In the genomic region with DNA sequence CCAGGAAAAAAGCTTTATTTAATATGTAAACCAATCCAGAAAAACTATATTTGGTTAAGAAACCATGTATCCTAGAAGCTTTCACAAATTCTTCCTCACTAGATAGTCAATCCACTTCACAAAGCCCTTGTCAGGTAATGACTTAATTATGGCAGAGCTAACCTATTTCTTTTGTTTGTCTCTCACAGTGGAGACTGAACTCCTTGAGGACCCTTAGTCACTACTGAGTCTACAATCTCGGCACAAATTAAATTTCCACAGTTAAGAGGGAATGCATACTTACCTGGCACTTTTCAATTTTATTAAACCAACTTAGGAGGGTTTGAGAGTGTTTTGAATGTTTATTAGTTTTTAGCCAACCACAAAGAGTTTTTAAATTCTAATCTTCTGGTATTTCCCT, we compare ENCODE assay signal across 17 cellular contexts.
"Had no signal": no experiment of that assay in that cellular context is flagged by ENCODE, and none has a peak within 500 bp of the region (broad histone marks: within the 10 kb centered on the region; RNA-seq: fewer than 3 reads in every experiment).

No MANE protein-coding gene starts in this region.

- H3K27me3 Mint-ChIP-seq: activated CD4-positive, alpha-beta memory T cell treated with anti-CD3 and anti-CD28 coated beads for 36 hours; memory B cell; T-cell had no signal

- H3K27ac Mint-ChIP-seq: activated CD4-positive, alpha-beta memory T cell treated with anti-CD3 and anti-CD28 coated beads for 36 hours; activated T-helper 1 cell treated with anti-CD3 and anti-CD28 coated beads, Interleukin-12 subunit alpha, Interleukin-12 subunit beta, Interleukin-2, Interleukin-4 antibody, amounts not matched to agents 30 ng/mL and 10 ng/mL and 1 ng/mL, durations not matched to agents 14 hours and 24 hours and 36 hours; memory B cell; nephron progenitor cell; T-cell had no signal

- H3K4me3 Mint-ChIP-seq: activated CD4-positive, alpha-beta memory T cell treated with anti-CD3 and anti-CD28 coated beads for 36 hours; activated T-helper 1 cell treated with anti-CD3 and anti-CD28 coated beads, Interleukin-12 subunit alpha, Interleukin-12 subunit beta, Interleukin-2, Interleukin-4 antibody, amounts not matched to agents 30 ng/mL and 10 ng/mL and 1 ng/mL, durations not matched to agents 14 hours and 24 hours and 36 hours; memory B cell; nephron progenitor cell; T-cell had no signal

- H3K27me3 ChIP-seq: right lobe of liver, suprapubic skin had no signal

- H3K27ac ChIP-seq: SK-N-MC, suprapubic skin had no signal

- H3K9me3 ChIP-seq: right lobe of liver, suprapubic skin had no signal

- H3K4me1 Mint-ChIP-seq: nephron progenitor cell had no signal

- DNase-seq: activated CD4-positive, alpha-beta memory T cell treated with anti-CD3 and anti-CD28 coated beads for 36 hours; activated CD4-positive, CD25-positive, alpha-beta regulatory T cell treated with anti-CD3 and anti-CD28 coated beads, Interleukin-2, amount 50 U/mL, for 72 hours; activated naive CD4-positive, alpha-beta T cell; islet precursor cell; nephron progenitor cell; right lobe of liver; stimulated activated CD4-positive, alpha-beta T cell treated with anti-CD3 and anti-CD28 coated beads, Interleukin-4, amount 100 ng/mL, for 4 hours; stimulated activated CD8-positive, alpha-beta memory T cell treated with anti-CD3 and anti-CD28 coated beads, Interleukin-4, amount 100 ng/mL, for 48 hours; stimulated activated naive CD4-positive, alpha-beta T cell treated with Interleukin-2 at 50 U/mL for 16 hours; T-cell; T1000; trophoblast cell had no signal

- H3K9me3 Mint-ChIP-seq: activated CD4-positive, alpha-beta memory T cell treated with anti-CD3 and anti-CD28 coated beads for 36 hours; activated T-helper 1 cell treated with anti-CD3 and anti-CD28 coated beads, Interleukin-12 subunit alpha, Interleukin-12 subunit beta, Interleukin-2, Interleukin-4 antibody, amounts not matched to agents 30 ng/mL and 10 ng/mL and 1 ng/mL, durations not matched to agents 14 hours and 24 hours and 36 hours; memory B cell; nephron progenitor cell; T-cell had no signal

- H3K4me3 ChIP-seq: right lobe of liver, SK-N-MC, smooth muscle cell, suprapubic skin had no signal

- ATAC-seq: T-cell had no signal
